Comparison of ENCODE assay signal across 15 cellular contexts in the genomic region with DNA sequence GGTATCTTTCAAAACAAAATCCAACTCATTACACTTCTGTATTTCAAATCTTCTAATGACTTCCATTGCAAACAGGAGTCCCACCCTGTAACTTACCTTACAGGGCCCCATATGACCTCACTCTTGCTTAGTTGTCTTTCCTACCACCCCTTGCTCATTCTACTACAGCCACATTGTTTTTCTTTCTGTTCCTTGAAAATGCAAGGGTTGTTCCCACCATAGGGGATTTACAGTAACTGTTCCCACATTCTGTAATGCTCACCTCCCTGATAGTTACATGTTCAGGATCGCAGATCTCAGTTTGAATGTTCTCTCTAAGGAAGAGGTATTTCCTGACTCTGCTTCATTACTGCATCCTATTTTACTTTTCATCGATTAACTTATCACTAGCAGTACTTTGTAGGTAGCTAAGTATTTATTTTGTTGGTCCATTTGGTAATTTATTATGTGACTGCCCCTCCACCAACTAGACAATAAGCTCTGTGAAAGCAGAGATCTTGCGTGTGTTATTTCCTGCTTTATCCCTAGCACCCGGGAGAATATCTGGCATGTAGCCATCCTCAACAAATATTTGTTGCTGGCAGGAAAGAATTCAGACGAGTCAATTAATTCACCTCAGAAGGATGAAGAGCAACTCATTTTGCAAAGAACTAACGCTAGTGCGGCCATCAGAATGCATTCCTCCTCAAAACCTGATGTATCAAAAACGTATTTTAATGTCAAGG. TPM values are rescaled to one million over a fixed set of nuclear protein-coding genes. Genes with fewer than 3 reads are reported as not detected.
A peak's percentile ranks its signal among the peaks of the same experiment; 100 is the strongest.
DNase-seq lines count a peak whose midpoint lies in the region; ATAC-seq and TF ChIP-seq lines count a peak whose summit lies in the region.
"Had no signal": no experiment of that assay in that cellular context is flagged by ENCODE, and none has a peak within 500 bp of the region (broad histone marks: within the 10 kb centered on the region; RNA-seq: fewer than 3 reads in every experiment).

No MANE protein-coding gene starts in this region.

- H3K27me3 Mint-ChIP-seq in mesothelial cell of epicardium (ENCODE audit: low read depth), result no peaks in the 10 kb centered on the region
- no peaks in the 10 kb centered on the region for H3K27me3 Mint-ChIP-seq in stimulated activated memory B cell treated with anti-CD40 and anti-IgM and Interleukin-4, amounts not matched to agents 10 μg/mL and 1 μg/mL and 100 μg/mL, for 72 hours

- no peaks in the 10 kb centered on the region for H4K20me1 ChIP-seq in HCT116 (ENCODE audit: insufficient read depth)

- H3K27me3 ChIP-seq in HCT116 (ENCODE audit: insufficient read depth, low read length) (no peaks in the 10 kb centered on the region), psoas muscle (ENCODE audit: insufficient read depth in 3 of 3, low read length in 2 of 3) (peaks cover 0 to 22% (median 0%) of the 10 kb centered on the region in 3 donors)
- H3K27me3 ChIP-seq: thyroid gland had no signal

- BruUV-seq in HCT116 (replicated peaks; lab: Mats Ljungman, UMichigan), result no TSS peak

- DNase-seq in HCT116 (ENCODE audit: low read depth, low spot score), result peak; percentile 36
- peak; percentile 86 for DNase-seq in NCI-H748 (lab: John Stamatoyannopoulos, UW; ENCODE audit: unreplicated experiment)
- DNase-seq in psoas muscle, result no peak
- no peak for DNase-seq in HK-2 (ENCODE audit: unreplicated experiment)
- no peak for DNase-seq in UCSD-AML1 (lab: John Stamatoyannopoulos, UW; ENCODE audit: unreplicated experiment)
- no peak for DNase-seq in mesothelial cell of epicardium (ENCODE audit: low spot score in 2 of 2, unreplicated experiment in 2 of 2)
- DNase-seq: activated CD4-positive, alpha-beta T cell treated with anti-CD3 and anti-CD28 coated beads for 48 hours; activated gamma-delta T cell; Caco-2; kidney had no signal

- RAD21 ChIA-PET in HCT116 (lab: Charles Lee; ENCODE audit: low non-redundant PET in 1 of 2, low total read pairs in 2 of 2, uncharacterized antibody in 2 of 2, unreplicated experiment in 2 of 2), result no interaction called here

- POLR2A ChIA-PET in HCT116 (lab: Charles Lee), result no interaction called here

- no peaks in the 10 kb centered on the region for H3K9me2 ChIP-seq in HCT116 (ENCODE audit: insufficient read depth)

- 31 to 40% (median 38%) methylated on average over 8 of the region's 8 CpGs for WGBS in psoas muscle, 3 donors

- no peak overlapping the region for H2AFZ ChIP-seq in HCT116 (ENCODE audit: low read depth, low read length, poor library complexity, severe bottlenecking)
- H2AFZ ChIP-seq: parathyroid adenoma had no signal

- no peaks in the 10 kb centered on the region for H3K4me1 Mint-ChIP-seq in mesothelial cell of epicardium
- no peaks in the 10 kb centered on the region for H3K4me1 Mint-ChIP-seq in stimulated activated memory B cell treated with anti-CD40 and anti-IgM and Interleukin-4, amounts not matched to agents 10 μg/mL and 1 μg/mL and 100 μg/mL, for 72 hours

- H3K27ac Mint-ChIP-seq in mesothelial cell of epicardium, result no peak overlapping the region
- no peak overlapping the region for H3K27ac Mint-ChIP-seq in stimulated activated memory B cell treated with anti-CD40 and anti-IgM and Interleukin-4, amounts not matched to agents 10 μg/mL and 1 μg/mL and 100 μg/mL, for 72 hours

- intact Hi-C loops in HCT116 (cut with micrococcal nuclease), result no loop called here
- intact Hi-C loops in psoas muscle (cut with DNase I), result loop anchor here in 1 of 2 donors (5.0 kb wide), 1 partner anchor 41 kb away; no protein-coding TSS in a partner anchor

- CTCF ChIA-PET in HCT116 (lab: Charles Lee), result no interaction called here

- peak; percentile 46 for ATAC-seq in HCT116
- peak; percentile 31 for ATAC-seq in esophagus mucosa
- peak in 1 of 4 donors; percentile 28 for ATAC-seq in psoas muscle
- no peak for ATAC-seq in stimulated activated memory B cell treated with anti-CD40 and anti-IgM and Interleukin-4, amounts not matched to agents 10 μg/mL and 1 μg/mL and 100 μg/mL, for 72 hours
- ATAC-seq: Panc1 had no signal

- no peaks in the 10 kb centered on the region for H3K36me3 Mint-ChIP-seq in mesothelial cell of epicardium
- H3K36me3 Mint-ChIP-seq in stimulated activated memory B cell treated with anti-CD40 and anti-IgM and Interleukin-4, amounts not matched to agents 10 μg/mL and 1 μg/mL and 100 μg/mL, for 72 hours, result no peaks in the 10 kb centered on the region

- peak overlapping the region in 1 of 2 experiments; percentile 27; a peak in 2 of 4 replicates for H3K4me3 ChIP-seq in HCT116 (replicated peaks in 1 of 2; ENCODE audit: low read depth in 1 of 2, low read length in 2 of 2)
- H3K4me3 ChIP-seq in psoas muscle, result peak overlapping the region; percentile 37
- H3K4me3 ChIP-seq: thyroid gland had no signal

- H3K4me1 ChIP-seq in HCT116 (ENCODE audit: control insufficient read depth in 1 of 2, insufficient read depth in 2 of 2, low read length in 2 of 2) (peaks cover 16 to 32% of the 10 kb centered on the region in 2 experiments; a peak in 3 of 4 replicates), psoas muscle (peaks cover 10% of the 10 kb centered on the region)
- H3K4me1 ChIP-seq: Caco-2, thyroid gland had no signal

- H3K79me2 ChIP-seq in HCT116 (ENCODE audit: insufficient read depth, low read length), result no peaks in the 10 kb centered on the region
- H3K79me2 ChIP-seq: parathyroid adenoma had no signal

- TF ChIP-seq POLR2A in HCT116 (IDR thresholded peaks at IDR 0.05; ENCODE audit: borderline replicate concordance, extremely low read depth, insufficient read depth, insufficient read length), result no peak

- H3K27ac ChIP-seq in HCT116 (ENCODE audit: low read depth, low read length) (peak overlapping the region; percentile 49; the same call in 1 of the 2 replicates), psoas muscle (peak overlapping the region; percentile 78)
- H3K27ac ChIP-seq: parathyroid adenoma, thyroid gland had no signal

- TF ChIP-seq CTCF in HCT116 (IDR thresholded peaks at IDR 0.05 in 2 of 3, conservative IDR thresholded peaks at IDR 0.05 in 1 of 3; ENCODE audit: borderline replicate concordance in 1 of 3, insufficient read depth in 1 of 3, low read depth in 2 of 3, low read length in 2 of 3) (no peak), psoas muscle (IDR thresholded peaks at IDR 0.05) (no peak), mesothelial cell of epicardium (IDR thresholded peaks at IDR 0.05; ENCODE audit: unreplicated experiment) (no peak)

- no peak overlapping the region for H3K4me3 Mint-ChIP-seq in mesothelial cell of epicardium
- no peak overlapping the region for H3K4me3 Mint-ChIP-seq in stimulated activated memory B cell treated with anti-CD40 and anti-IgM and Interleukin-4, amounts not matched to agents 10 μg/mL and 1 μg/mL and 100 μg/mL, for 72 hours

- no peaks in the 10 kb centered on the region for H3K9me3 ChIP-seq in HCT116 (ENCODE audit: control insufficient read depth in 1 of 2, insufficient read depth in 1 of 2, low read depth in 1 of 2, low read length in 2 of 2)
- H3K9me3 ChIP-seq in psoas muscle, result no peaks in the 10 kb centered on the region
- H3K9me3 ChIP-seq: Caco-2, thyroid gland had no signal

- no peak for TF ChIP-seq RAD21 in HCT116 (IDR thresholded peaks at IDR 0.05; ENCODE audit: low read depth)

- H3K9ac ChIP-seq in HCT116 (ENCODE audit: low read length), result peak overlapping the region; percentile 38; the same call in 1 of the 2 replicates
- H3K9ac ChIP-seq: parathyroid adenoma had no signal

- H3K36me3 ChIP-seq in HCT116 (ENCODE audit: control insufficient read depth in 1 of 2, insufficient read depth in 2 of 2, low read length in 2 of 2) (no peaks in the 10 kb centered on the region), psoas muscle (ENCODE audit: insufficient read depth in 1 of 2, low read depth in 1 of 2) (no peaks in the 10 kb centered on the region)
- H3K36me3 ChIP-seq: thyroid gland had no signal

- peak overlapping the region; percentile 74 for H3K4me2 ChIP-seq in HCT116 (ENCODE audit: low read length)

- H3K9me3 Mint-ChIP-seq in mesothelial cell of epicardium, result peaks cover 16% of the 10 kb centered on the region
- no peaks in the 10 kb centered on the region for H3K9me3 Mint-ChIP-seq in stimulated activated memory B cell treated with anti-CD40 and anti-IgM and Interleukin-4, amounts not matched to agents 10 μg/mL and 1 μg/mL and 100 μg/mL, for 72 hours

TF ChIP-seq in HCT116, 20 proteins besides CTCF, POLR2A, EP300 and RAD21 (continues in another document):
- TF ChIP-seq CEBPB (IDR thresholded peaks at IDR 0.05; ENCODE audit: low read depth), result no peak
- TF ChIP-seq EGR1 (IDR thresholded peaks at IDR 0.05; ENCODE audit: low read depth), result no peak
- TF ChIP-seq ZFX (IDR thresholded peaks at IDR 0.05), result no peak
- TF ChIP-seq, protein P1, sequence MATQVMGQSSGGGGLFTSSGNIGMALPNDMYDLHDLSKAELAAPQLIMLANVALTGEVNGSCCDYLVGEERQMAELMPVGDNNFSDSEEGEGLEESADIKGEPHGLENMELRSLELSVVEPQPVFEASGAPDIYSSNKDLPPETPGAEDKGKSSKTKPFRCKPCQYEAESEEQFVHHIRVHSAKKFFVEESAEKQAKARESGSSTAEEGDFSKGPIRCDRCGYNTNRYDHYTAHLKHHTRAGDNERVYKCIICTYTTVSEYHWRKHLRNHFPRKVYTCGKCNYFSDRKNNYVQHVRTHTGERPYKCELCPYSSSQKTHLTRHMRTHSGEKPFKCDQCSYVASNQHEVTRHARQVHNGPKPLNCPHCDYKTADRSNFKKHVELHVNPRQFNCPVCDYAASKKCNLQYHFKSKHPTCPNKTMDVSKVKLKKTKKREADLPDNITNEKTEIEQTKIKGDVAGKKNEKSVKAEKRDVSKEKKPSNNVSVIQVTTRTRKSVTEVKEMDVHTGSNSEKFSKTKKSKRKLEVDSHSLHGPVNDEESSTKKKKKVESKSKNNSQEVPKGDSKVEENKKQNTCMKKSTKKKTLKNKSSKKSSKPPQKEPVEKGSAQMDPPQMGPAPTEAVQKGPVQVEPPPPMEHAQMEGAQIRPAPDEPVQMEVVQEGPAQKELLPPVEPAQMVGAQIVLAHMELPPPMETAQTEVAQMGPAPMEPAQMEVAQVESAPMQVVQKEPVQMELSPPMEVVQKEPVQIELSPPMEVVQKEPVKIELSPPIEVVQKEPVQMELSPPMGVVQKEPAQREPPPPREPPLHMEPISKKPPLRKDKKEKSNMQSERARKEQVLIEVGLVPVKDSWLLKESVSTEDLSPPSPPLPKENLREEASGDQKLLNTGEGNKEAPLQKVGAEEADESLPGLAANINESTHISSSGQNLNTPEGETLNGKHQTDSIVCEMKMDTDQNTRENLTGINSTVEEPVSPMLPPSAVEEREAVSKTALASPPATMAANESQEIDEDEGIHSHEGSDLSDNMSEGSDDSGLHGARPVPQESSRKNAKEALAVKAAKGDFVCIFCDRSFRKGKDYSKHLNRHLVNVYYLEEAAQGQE (IDR thresholded peaks at IDR 0.05; ENCODE audit: low read depth), result no peak
- TF ChIP-seq SIN3A (IDR thresholded peaks at IDR 0.05; ENCODE audit: low read depth), result no peak
- TF ChIP-seq SRF (IDR thresholded peaks at IDR 0.05; ENCODE audit: low read depth), result no peak
- no peak for TF ChIP-seq ELF1 (IDR thresholded peaks at IDR 0.05; ENCODE audit: borderline replicate concordance, low read depth)
- TF ChIP-seq FOSL1 (IDR thresholded peaks at IDR 0.05; ENCODE audit: low read depth), result no peak

RNA-seq across cellular contexts. Expression of a gene that starts 21.4 kb away (rescaled TPM):
- total RNA-seq in HCT116 (2021; ENCODE audit: unreplicated experiment) (28.2 TPM), esophagus mucosa (5.5 TPM), psoas muscle (10 to 100 TPM; 33.4 to 80.6 (median 43.5) TPM), mesothelial cell of epicardium (0.44 to 0.65 TPM (median 0.57 TPM) in 3 replicates)
- 22.2 and 31.9 TPM in 2 replicates for polyA plus RNA-seq in HCT116 (2012)
- polyA plus RNA-seq in psoas muscle, result 10 to 100 TPM; 13.0 to 43.8 (median 39.8) TPM

Comparison
In these comparisons a context has a peak if more than half of its experiments do, and no peak if none do; other contexts are left out.
1. DNase-seq: peak in HCT116 (single experiment) and NCI-H748 (single experiment); none in psoas muscle (0 of 2), HK-2 (single experiment), UCSD-AML1 (single experiment) and mesothelial cell of epicardium (0 of 2).